ENCODE assay signal across 1 cellular context in the genomic region with DNA sequence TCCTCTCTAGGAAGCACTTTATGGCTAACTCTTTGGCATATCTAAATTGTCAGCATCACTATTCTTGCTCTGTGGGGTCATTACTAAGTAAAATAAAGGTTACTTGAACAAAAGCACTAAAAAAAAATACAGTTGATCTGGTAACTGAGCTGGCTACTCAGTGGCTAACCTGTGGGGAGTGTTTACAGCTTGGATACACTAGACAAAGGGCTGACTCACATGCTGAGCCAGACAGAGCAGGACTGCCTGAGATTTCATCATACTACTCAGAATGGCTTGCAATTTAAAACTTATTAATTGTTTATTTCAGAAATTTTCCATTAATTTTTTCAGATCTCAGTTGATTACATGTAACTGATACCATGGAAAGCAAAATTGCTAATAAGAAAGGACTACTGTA.
TF ChIP-seq lines count a peak whose summit lies in the region.

No MANE protein-coding gene starts in this region.

TF ChIP-seq in SK-N-SH, 30 proteins besides CTCF, POLR2A, EP300 and RAD21 (continued from another document):
- TF ChIP-seq, protein P1, sequence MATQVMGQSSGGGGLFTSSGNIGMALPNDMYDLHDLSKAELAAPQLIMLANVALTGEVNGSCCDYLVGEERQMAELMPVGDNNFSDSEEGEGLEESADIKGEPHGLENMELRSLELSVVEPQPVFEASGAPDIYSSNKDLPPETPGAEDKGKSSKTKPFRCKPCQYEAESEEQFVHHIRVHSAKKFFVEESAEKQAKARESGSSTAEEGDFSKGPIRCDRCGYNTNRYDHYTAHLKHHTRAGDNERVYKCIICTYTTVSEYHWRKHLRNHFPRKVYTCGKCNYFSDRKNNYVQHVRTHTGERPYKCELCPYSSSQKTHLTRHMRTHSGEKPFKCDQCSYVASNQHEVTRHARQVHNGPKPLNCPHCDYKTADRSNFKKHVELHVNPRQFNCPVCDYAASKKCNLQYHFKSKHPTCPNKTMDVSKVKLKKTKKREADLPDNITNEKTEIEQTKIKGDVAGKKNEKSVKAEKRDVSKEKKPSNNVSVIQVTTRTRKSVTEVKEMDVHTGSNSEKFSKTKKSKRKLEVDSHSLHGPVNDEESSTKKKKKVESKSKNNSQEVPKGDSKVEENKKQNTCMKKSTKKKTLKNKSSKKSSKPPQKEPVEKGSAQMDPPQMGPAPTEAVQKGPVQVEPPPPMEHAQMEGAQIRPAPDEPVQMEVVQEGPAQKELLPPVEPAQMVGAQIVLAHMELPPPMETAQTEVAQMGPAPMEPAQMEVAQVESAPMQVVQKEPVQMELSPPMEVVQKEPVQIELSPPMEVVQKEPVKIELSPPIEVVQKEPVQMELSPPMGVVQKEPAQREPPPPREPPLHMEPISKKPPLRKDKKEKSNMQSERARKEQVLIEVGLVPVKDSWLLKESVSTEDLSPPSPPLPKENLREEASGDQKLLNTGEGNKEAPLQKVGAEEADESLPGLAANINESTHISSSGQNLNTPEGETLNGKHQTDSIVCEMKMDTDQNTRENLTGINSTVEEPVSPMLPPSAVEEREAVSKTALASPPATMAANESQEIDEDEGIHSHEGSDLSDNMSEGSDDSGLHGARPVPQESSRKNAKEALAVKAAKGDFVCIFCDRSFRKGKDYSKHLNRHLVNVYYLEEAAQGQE (IDR thresholded peaks at IDR 0.05; ENCODE audit: low read depth, low read length) = no peak
- peak; percentile 37 for TF ChIP-seq JUND (IDR thresholded peaks at IDR 0.05)
- TF ChIP-seq PBX3 (IDR thresholded peaks at IDR 0.05) = no peak
- TF ChIP-seq FOSL2 (IDR thresholded peaks at IDR 0.05; ENCODE audit: borderline replicate concordance, low read depth) = peak; percentile 71; the same call in 1 of the 2 replicates
- no peak for TF ChIP-seq NRF1 (IDR thresholded peaks at IDR 0.05; ENCODE audit: low read depth, low read length)
- TF ChIP-seq NFIC (IDR thresholded peaks at IDR 0.05; ENCODE audit: borderline replicate concordance) = no peak
